1 cellular context compared by ENCODE assay signal in the genomic region with DNA sequence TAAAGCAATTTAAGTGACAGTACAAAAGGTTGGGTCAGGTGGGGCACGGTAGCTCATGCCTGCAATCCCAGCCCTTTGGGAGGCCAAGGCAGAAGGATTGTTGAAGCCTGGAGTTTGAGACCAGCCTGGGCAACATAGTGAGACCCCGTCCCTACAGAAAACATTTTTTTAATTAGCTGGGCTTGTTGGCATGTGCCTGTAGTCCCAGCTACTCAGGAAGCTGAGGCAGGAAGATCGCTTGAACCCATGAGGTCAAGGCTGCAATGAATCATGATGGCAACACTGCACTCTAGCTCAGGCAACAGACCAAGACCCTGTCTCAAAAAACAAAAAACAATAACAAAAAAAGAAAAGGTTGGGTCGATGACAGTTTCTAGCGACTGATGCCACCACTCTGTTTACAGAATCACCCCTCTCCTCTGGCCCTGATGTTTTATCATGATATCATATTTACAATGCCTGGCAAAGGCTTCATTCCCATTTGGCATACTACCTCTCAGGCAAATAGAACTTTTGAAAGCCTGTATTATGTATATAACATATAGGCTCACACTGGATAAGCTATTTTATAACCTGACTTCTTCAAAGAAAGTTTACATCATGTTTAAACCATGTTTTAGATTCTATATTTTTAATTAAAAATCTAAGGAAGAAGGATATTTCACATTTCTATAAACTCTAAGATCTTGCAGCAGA.
TF ChIP-seq lines count a peak whose summit lies in the region.

No MANE protein-coding gene starts in this region.

TF ChIP-seq in HepG2, 621 proteins besides CTCF, POLR2A, EP300 and RAD21 (continued from another document and continues in another):
- peak; percentile 16; the same call in 1 of the 2 replicates for TF ChIP-seq ERF (CRISPR knock-in tag; IDR thresholded peaks at IDR 0.05)
- no peak for TF ChIP-seq FOXO1 (CRISPR knock-in tag; IDR thresholded peaks at IDR 0.05)
- no peak for TF ChIP-seq MEIS1 (CRISPR knock-in tag; IDR thresholded peaks at IDR 0.05; ENCODE audit: borderline replicate concordance)
- TF ChIP-seq RARA (CRISPR knock-in tag; IDR thresholded peaks at IDR 0.05), result peak; percentile 82
- TF ChIP-seq ZSCAN22 (CRISPR knock-in tag; IDR thresholded peaks at IDR 0.05), result no peak
- no peak for TF ChIP-seq MIER3 (CRISPR knock-in tag; IDR thresholded peaks at IDR 0.05; ENCODE audit: borderline replicate concordance)
- TF ChIP-seq ZNF720 (CRISPR knock-in tag; IDR thresholded peaks at IDR 0.05), result no peak
- no peak for TF ChIP-seq EZH2 (conservative IDR thresholded peaks at IDR 0.05; ENCODE audit: low read depth, low read length)
- TF ChIP-seq, protein P1, sequence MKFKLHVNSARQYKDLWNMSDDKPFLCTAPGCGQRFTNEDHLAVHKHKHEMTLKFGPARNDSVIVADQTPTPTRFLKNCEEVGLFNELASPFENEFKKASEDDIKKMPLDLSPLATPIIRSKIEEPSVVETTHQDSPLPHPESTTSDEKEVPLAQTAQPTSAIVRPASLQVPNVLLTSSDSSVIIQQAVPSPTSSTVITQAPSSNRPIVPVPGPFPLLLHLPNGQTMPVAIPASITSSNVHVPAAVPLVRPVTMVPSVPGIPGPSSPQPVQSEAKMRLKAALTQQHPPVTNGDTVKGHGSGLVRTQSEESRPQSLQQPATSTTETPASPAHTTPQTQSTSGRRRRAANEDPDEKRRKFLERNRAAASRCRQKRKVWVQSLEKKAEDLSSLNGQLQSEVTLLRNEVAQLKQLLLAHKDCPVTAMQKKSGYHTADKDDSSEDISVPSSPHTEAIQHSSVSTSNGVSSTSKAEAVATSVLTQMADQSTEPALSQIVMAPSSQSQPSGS (CRISPR knock-in tag; IDR thresholded peaks at IDR 0.05), result no peak
- TF ChIP-seq, protein P2, sequence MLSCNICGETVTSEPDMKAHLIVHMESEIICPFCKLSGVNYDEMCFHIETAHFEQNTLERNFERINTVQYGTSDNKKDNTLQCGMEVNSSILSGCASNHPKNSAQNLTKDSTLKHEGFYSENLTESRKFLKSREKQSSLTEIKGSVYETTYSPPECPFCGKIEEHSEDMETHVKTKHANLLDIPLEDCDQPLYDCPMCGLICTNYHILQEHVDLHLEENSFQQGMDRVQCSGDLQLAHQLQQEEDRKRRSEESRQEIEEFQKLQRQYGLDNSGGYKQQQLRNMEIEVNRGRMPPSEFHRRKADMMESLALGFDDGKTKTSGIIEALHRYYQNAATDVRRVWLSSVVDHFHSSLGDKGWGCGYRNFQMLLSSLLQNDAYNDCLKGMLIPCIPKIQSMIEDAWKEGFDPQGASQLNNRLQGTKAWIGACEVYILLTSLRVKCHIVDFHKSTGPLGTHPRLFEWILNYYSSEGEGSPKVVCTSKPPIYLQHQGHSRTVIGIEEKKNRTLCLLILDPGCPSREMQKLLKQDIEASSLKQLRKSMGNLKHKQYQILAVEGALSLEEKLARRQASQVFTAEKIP (CRISPR knock-in tag; IDR thresholded peaks at IDR 0.05; ENCODE audit: borderline replicate concordance), result no peak
- TF ChIP-seq, protein P3, sequence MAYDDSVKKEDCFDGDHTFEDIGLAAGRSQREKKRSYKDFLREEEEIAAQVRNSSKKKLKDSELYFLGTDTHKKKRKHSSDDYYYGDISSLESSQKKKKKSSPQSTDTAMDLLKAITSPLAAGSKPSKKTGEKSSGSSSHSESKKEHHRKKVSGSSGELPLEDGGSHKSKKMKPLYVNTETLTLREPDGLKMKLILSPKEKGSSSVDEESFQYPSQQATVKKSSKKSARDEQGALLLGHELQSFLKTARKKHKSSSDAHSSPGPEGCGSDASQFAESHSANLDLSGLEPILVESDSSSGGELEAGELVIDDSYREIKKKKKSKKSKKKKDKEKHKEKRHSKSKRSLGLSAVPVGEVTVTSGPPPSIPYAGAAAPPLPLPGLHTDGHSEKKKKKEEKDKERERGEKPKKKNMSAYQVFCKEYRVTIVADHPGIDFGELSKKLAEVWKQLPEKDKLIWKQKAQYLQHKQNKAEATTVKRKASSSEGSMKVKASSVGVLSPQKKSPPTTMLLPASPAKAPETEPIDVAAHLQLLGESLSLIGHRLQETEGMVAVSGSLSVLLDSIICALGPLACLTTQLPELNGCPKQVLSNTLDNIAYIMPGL (CRISPR knock-in tag; IDR thresholded peaks at IDR 0.05; ENCODE audit: borderline replicate concordance in 1 of 2, low read depth in 1 of 2), result 0 out of 4 replicates have a peak, but pooled peaks of 1 of the 2 experiments have one; percentile 16
- TF ChIP-seq, protein P4, sequence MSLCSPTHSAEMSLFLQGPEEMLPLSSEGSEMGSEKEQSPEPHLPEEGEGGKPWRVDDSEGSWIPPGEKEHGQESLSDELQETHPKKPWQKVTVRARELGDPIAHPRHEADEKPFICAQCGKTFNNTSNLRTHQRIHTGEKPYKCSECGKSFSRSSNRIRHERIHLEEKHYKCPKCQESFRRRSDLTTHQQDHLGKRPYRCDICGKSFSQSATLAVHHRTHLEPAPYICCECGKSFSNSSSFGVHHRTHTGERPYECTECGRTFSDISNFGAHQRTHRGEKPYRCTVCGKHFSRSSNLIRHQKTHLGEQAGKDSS (CRISPR knock-in tag; IDR thresholded peaks at IDR 0.05; ENCODE audit: borderline replicate concordance, low read depth), result 0 out of 2 replicates have a peak, but pooled peaks have one; percentile 18
- TF ChIP-seq, protein P5, sequence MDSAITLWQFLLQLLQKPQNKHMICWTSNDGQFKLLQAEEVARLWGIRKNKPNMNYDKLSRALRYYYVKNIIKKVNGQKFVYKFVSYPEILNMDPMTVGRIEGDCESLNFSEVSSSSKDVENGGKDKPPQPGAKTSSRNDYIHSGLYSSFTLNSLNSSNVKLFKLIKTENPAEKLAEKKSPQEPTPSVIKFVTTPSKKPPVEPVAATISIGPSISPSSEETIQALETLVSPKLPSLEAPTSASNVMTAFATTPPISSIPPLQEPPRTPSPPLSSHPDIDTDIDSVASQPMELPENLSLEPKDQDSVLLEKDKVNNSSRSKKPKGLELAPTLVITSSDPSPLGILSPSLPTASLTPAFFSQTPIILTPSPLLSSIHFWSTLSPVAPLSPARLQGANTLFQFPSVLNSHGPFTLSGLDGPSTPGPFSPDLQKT (CRISPR knock-in tag; IDR thresholded peaks at IDR 0.05; ENCODE audit: borderline replicate concordance), result no peak
- TF ChIP-seq, protein P6, sequence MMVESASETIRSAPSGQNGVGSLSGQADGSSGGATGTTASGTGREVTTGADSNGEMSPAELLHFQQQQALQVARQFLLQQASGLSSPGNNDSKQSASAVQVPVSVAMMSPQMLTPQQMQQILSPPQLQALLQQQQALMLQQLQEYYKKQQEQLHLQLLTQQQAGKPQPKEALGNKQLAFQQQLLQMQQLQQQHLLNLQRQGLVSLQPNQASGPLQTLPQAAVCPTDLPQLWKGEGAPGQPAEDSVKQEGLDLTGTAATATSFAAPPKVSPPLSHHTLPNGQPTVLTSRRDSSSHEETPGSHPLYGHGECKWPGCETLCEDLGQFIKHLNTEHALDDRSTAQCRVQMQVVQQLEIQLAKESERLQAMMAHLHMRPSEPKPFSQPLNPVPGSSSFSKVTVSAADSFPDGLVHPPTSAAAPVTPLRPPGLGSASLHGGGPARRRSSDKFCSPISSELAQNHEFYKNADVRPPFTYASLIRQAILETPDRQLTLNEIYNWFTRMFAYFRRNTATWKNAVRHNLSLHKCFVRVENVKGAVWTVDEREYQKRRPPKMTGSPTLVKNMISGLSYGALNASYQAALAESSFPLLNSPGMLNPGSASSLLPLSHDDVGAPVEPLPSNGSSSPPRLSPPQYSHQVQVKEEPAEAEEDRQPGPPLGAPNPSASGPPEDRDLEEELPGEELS (CRISPR knock-in tag; IDR thresholded peaks at IDR 0.05), result peak; percentile 62
- TF ChIP-seq, protein P7, sequence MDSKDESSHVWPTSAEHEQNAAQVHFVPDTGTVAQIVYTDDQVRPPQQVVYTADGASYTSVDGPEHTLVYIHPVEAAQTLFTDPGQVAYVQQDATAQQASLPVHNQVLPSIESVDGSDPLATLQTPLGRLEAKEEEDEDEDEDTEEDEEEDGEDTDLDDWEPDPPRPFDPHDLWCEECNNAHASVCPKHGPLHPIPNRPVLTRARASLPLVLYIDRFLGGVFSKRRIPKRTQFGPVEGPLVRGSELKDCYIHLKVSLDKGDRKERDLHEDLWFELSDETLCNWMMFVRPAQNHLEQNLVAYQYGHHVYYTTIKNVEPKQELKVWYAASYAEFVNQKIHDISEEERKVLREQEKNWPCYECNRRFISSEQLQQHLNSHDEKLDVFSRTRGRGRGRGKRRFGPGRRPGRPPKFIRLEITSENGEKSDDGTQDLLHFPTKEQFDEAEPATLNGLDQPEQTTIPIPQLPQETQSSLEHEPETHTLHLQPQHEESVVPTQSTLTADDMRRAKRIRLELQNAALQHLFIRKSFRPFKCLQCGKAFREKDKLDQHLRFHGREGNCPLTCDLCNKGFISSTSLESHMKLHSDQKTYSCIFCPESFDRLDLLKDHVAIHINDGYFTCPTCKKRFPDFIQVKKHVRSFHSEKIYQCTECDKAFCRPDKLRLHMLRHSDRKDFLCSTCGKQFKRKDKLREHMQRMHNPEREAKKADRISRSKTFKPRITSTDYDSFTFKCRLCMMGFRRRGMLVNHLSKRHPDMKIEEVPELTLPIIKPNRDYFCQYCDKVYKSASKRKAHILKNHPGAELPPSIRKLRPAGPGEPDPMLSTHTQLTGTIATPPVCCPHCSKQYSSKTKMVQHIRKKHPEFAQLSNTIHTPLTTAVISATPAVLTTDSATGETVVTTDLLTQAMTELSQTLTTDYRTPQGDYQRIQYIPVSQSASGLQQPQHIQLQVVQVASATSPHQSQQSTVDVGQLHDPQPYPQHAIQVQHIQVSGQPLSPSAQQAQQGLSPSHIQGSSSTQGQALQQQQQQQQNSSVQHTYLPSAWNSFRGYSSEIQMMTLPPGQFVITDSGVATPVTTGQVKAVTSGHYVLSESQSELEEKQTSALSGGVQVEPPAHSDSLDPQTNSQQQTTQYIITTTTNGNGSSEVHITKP (CRISPR knock-in tag; IDR thresholded peaks at IDR 0.05; ENCODE audit: low read depth), result no peak
- TF ChIP-seq, protein P8, sequence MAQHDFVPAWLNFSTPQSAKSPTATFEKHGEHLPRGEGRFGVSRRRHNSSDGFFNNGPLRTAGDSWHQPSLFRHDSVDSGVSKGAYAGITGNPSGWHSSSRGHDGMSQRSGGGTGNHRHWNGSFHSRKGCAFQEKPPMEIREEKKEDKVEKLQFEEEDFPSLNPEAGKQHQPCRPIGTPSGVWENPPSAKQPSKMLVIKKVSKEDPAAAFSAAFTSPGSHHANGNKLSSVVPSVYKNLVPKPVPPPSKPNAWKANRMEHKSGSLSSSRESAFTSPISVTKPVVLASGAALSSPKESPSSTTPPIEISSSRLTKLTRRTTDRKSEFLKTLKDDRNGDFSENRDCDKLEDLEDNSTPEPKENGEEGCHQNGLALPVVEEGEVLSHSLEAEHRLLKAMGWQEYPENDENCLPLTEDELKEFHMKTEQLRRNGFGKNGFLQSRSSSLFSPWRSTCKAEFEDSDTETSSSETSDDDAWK (CRISPR knock-in tag; IDR thresholded peaks at IDR 0.05), result no peak
- TF ChIP-seq ZMAT3 (CRISPR knock-in tag; conservative IDR thresholded peaks at IDR 0.05), result no peak
- no peak for TF ChIP-seq ZNF780A (CRISPR knock-in tag; IDR thresholded peaks at IDR 0.05)
- no peak for TF ChIP-seq ZNF724P (CRISPR knock-in tag; IDR thresholded peaks at IDR 0.05; ENCODE audit: borderline replicate concordance)
- TF ChIP-seq ZIK1 (CRISPR knock-in tag; IDR thresholded peaks at IDR 0.05; ENCODE audit: borderline replicate concordance, low read depth), result no peak
- TF ChIP-seq IRX3 (CRISPR knock-in tag; IDR thresholded peaks at IDR 0.05; ENCODE audit: borderline replicate concordance, low read depth), result no peak
- TF ChIP-seq GATAD2A (CRISPR knock-in tag; IDR thresholded peaks at IDR 0.05), result no peak
- TF ChIP-seq, protein P9, sequence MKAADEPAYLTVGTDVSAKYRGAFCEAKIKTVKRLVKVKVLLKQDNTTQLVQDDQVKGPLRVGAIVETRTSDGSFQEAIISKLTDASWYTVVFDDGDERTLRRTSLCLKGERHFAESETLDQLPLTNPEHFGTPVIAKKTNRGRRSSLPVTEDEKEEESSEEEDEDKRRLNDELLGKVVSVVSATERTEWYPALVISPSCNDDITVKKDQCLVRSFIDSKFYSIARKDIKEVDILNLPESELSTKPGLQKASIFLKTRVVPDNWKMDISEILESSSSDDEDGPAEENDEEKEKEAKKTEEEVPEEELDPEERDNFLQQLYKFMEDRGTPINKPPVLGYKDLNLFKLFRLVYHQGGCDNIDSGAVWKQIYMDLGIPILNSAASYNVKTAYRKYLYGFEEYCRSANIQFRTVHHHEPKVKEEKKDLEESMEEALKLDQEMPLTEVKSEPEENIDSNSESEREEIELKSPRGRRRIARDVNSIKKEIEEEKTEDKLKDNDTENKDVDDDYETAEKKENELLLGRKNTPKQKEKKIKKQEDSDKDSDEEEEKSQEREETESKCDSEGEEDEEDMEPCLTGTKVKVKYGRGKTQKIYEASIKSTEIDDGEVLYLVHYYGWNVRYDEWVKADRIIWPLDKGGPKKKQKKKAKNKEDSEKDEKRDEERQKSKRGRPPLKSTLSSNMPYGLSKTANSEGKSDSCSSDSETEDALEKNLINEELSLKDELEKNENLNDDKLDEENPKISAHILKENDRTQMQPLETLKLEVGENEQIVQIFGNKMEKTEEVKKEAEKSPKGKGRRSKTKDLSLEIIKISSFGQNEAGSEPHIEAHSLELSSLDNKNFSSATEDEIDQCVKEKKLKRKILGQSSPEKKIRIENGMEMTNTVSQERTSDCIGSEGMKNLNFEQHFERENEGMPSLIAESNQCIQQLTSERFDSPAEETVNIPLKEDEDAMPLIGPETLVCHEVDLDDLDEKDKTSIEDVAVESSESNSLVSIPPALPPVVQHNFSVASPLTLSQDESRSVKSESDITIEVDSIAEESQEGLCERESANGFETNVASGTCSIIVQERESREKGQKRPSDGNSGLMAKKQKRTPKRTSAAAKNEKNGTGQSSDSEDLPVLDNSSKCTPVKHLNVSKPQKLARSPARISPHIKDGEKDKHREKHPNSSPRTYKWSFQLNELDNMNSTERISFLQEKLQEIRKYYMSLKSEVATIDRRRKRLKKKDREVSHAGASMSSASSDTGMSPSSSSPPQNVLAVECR (CRISPR knock-in tag; IDR thresholded peaks at IDR 0.05; ENCODE audit: borderline replicate concordance), result no peak
- no peak for TF ChIP-seq KLF6 (CRISPR knock-in tag; IDR thresholded peaks at IDR 0.05)
- TF ChIP-seq GLI4 (CRISPR knock-in tag; IDR thresholded peaks at IDR 0.05; ENCODE audit: borderline replicate concordance), result no peak
- TF ChIP-seq, protein P10, sequence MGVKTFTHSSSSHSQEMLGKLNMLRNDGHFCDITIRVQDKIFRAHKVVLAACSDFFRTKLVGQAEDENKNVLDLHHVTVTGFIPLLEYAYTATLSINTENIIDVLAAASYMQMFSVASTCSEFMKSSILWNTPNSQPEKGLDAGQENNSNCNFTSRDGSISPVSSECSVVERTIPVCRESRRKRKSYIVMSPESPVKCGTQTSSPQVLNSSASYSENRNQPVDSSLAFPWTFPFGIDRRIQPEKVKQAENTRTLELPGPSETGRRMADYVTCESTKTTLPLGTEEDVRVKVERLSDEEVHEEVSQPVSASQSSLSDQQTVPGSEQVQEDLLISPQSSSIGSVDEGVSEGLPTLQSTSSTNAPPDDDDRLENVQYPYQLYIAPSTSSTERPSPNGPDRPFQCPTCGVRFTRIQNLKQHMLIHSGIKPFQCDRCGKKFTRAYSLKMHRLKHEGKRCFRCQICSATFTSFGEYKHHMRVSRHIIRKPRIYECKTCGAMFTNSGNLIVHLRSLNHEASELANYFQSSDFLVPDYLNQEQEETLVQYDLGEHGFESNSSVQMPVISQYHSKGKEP (CRISPR knock-in tag; IDR thresholded peaks at IDR 0.05), result no peak
- no peak for TF ChIP-seq ZNF160 (CRISPR knock-in tag; IDR thresholded peaks at IDR 0.05)
- TF ChIP-seq JUND (CRISPR knock-in tag; IDR thresholded peaks at IDR 0.05), result no peak
- 0 out of 2 replicates have a peak, but pooled peaks have one; percentile 36 for TF ChIP-seq DPF2 (CRISPR knock-in tag; IDR thresholded peaks at IDR 0.05; ENCODE audit: borderline replicate concordance, low read depth)
